ENCODE assay signal across 1 cellular context in genomic region chr17:18319604-18320256, GRCh38.
TF ChIP-seq lines count a peak whose summit lies in the region.

No MANE protein-coding gene starts in this region.

TF ChIP-seq in GM23338, 12 proteins besides CTCF, POLR2A, EP300 and RAD21:
- no peak for TF ChIP-seq ETS1 (IDR thresholded peaks at IDR 0.05)
- TF ChIP-seq, protein P1, sequence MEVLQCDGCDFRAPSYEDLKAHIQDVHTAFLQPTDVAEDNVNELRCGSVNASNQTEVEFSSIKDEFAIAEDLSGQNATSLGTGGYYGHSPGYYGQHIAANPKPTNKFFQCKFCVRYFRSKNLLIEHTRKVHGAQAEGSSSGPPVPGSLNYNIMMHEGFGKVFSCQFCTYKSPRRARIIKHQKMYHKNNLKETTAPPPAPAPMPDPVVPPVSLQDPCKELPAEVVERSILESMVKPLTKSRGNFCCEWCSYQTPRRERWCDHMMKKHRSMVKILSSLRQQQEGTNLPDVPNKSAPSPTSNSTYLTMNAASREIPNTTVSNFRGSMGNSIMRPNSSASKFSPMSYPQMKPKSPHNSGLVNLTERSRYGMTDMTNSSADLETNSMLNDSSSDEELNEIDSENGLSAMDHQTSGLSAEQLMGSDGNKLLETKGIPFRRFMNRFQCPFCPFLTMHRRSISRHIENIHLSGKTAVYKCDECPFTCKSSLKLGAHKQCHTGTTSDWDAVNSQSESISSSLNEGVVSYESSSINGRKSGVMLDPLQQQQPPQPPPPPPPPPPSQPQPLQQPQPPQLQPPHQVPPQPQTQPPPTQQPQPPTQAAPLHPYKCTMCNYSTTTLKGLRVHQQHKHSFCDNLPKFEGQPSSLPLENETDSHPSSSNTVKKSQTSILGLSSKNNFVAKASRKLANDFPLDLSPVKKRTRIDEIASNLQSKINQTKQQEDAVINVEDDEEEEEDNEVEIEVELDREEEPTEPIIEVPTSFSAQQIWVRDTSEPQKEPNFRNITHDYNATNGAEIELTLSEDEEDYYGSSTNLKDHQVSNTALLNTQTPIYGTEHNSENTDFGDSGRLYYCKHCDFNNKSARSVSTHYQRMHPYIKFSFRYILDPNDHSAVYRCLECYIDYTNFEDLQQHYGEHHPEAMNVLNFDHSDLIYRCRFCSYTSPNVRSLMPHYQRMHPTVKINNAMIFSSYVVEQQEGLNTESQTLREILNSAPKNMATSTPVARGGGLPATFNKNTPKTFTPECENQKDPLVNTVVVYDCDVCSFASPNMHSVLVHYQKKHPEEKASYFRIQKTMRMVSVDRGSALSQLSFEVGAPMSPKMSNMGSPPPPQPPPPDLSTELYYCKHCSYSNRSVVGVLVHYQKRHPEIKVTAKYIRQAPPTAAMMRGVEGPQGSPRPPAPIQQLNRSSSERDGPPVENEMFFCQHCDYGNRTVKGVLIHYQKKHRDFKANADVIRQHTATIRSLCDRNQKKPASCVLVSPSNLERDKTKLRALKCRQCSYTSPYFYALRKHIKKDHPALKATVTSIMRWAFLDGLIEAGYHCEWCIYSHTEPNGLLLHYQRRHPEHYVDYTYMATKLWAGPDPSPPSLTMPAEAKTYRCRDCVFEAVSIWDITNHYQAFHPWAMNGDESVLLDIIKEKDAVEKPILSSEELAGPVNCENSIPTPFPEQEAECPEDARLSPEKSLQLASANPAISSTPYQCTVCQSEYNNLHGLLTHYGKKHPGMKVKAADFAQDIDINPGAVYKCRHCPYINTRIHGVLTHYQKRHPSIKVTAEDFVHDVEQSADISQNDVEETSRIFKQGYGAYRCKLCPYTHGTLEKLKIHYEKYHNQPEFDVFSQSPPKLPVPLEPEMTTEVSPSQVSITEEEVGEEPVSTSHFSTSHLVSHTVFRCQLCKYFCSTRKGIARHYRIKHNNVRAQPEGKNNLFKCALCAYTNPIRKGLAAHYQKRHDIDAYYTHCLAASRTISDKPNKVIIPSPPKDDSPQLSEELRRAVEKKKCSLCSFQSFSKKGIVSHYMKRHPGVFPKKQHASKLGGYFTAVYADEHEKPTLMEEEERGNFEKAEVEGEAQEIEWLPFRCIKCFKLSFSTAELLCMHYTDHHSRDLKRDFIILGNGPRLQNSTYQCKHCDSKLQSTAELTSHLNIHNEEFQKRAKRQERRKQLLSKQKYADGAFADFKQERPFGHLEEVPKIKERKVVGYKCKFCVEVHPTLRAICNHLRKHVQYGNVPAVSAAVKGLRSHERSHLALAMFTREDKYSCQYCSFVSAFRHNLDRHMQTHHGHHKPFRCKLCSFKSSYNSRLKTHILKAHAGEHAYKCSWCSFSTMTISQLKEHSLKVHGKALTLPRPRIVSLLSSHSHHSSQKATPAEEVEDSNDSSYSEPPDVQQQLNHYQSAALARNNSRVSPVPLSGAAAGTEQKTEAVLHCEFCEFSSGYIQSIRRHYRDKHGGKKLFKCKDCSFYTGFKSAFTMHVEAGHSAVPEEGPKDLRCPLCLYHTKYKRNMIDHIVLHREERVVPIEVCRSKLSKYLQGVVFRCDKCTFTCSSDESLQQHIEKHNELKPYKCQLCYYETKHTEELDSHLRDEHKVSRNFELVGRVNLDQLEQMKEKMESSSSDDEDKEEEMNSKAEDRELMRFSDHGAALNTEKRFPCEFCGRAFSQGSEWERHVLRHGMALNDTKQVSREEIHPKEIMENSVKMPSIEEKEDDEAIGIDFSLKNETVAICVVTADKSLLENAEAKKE (CRISPR knock-in tag; IDR thresholded peaks at IDR 0.05), result no peak
- no peak for TF ChIP-seq NANOG (IDR thresholded peaks at IDR 0.05; ENCODE audit: borderline replicate concordance)
- TF ChIP-seq, protein P2, sequence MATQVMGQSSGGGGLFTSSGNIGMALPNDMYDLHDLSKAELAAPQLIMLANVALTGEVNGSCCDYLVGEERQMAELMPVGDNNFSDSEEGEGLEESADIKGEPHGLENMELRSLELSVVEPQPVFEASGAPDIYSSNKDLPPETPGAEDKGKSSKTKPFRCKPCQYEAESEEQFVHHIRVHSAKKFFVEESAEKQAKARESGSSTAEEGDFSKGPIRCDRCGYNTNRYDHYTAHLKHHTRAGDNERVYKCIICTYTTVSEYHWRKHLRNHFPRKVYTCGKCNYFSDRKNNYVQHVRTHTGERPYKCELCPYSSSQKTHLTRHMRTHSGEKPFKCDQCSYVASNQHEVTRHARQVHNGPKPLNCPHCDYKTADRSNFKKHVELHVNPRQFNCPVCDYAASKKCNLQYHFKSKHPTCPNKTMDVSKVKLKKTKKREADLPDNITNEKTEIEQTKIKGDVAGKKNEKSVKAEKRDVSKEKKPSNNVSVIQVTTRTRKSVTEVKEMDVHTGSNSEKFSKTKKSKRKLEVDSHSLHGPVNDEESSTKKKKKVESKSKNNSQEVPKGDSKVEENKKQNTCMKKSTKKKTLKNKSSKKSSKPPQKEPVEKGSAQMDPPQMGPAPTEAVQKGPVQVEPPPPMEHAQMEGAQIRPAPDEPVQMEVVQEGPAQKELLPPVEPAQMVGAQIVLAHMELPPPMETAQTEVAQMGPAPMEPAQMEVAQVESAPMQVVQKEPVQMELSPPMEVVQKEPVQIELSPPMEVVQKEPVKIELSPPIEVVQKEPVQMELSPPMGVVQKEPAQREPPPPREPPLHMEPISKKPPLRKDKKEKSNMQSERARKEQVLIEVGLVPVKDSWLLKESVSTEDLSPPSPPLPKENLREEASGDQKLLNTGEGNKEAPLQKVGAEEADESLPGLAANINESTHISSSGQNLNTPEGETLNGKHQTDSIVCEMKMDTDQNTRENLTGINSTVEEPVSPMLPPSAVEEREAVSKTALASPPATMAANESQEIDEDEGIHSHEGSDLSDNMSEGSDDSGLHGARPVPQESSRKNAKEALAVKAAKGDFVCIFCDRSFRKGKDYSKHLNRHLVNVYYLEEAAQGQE (IDR thresholded peaks at IDR 0.05; ENCODE audit: unreplicated experiment), result no peak
- no peak for TF ChIP-seq POLR2AphosphoS5 (IDR thresholded peaks at IDR 0.05; ENCODE audit: low read depth)
- no peak for TF ChIP-seq ZNF331 (CRISPR knock-in tag; IDR thresholded peaks at IDR 0.05; ENCODE audit: low read depth)
- no peak for TF ChIP-seq JUNB (IDR thresholded peaks at IDR 0.05; ENCODE audit: unreplicated experiment)
- no peak for TF ChIP-seq EZH2 (IDR thresholded peaks at IDR 0.05; ENCODE audit: low read depth, unreplicated experiment)
- TF ChIP-seq EZH2phosphoT487 (IDR thresholded peaks at IDR 0.05; ENCODE audit: unreplicated experiment), result no peak
- no peak for TF ChIP-seq CREB1 (CRISPR knock-in tag; IDR thresholded peaks at IDR 0.05; ENCODE audit: low read depth)
- TF ChIP-seq STAT1 (IDR thresholded peaks at IDR 0.05; ENCODE audit: unreplicated experiment), result no peak
